ENCODE assay signal across 11 cellular contexts in genomic region chr1:206715120-206715519, GRCh38. TPM values are rescaled to one million over a fixed set of nuclear protein-coding genes. Genes with fewer than 3 reads are reported as not detected.
DNase-seq lines count a peak whose midpoint lies in the region; ATAC-seq and TF ChIP-seq lines count a peak whose summit lies in the region.
"Had no signal": no experiment of that assay in that cellular context is flagged by ENCODE, and none has a peak within 500 bp of the region (broad histone marks: within the 10 kb centered on the region; RNA-seq: fewer than 3 reads in every experiment).

No MANE protein-coding gene starts in this region.

- H4K20me1 ChIP-seq in GM23248 (ENCODE audit: insufficient read depth): peaks cover 9% of the 10 kb centered on the region; the same call in 1 of the 2 replicates
- H4K20me1 ChIP-seq in smooth muscle cell (ENCODE audit: low read depth): peaks cover 100% of the 10 kb centered on the region

- 0 out of 2 replicates have a peak, but pooled peaks cover 3% of the 10 kb centered on the region for H3K36me3 ChIP-seq in GM23248 (ENCODE audit: low read depth)
- no peaks in the 10 kb centered on the region for H3K36me3 ChIP-seq in right atrium auricular region
- no peaks in the 10 kb centered on the region for H3K36me3 ChIP-seq in smooth muscle cell (ENCODE audit: low read depth)

- in situ Hi-C loops in GM23248 (cut with MboI): no loop called here

- H2AFZ ChIP-seq in GM23248 (no peak overlapping the region), smooth muscle cell (ENCODE audit: low read depth) (no peak overlapping the region)

- no peaks in the 10 kb centered on the region for H3K27me3 Mint-ChIP-seq in T-helper 17 cell

- peaks cover 74% of the 10 kb centered on the region for H3K4me1 Mint-ChIP-seq in T-helper 17 cell

- H3K9me3 ChIP-seq in GM23248 (ENCODE audit: low read depth): no peaks in the 10 kb centered on the region
- H3K9me3 ChIP-seq in T-helper 17 cell (ENCODE audit: control insufficient read depth, low read length, poor library complexity, severe bottlenecking): no peaks in the 10 kb centered on the region
- no peaks in the 10 kb centered on the region for H3K9me3 ChIP-seq in right atrium auricular region
- no peaks in the 10 kb centered on the region for H3K9me3 ChIP-seq in smooth muscle cell (replicated peaks; ENCODE audit: low read depth)

- no peaks in the 10 kb centered on the region for H3K27me3 ChIP-seq in GM23248 (replicated peaks; ENCODE audit: insufficient read depth)
- H3K27me3 ChIP-seq in right atrium auricular region: no peaks in the 10 kb centered on the region
- no peaks in the 10 kb centered on the region for H3K27me3 ChIP-seq in smooth muscle cell (ENCODE audit: low read depth)

- peak overlapping the region; percentile 99 for H3K27ac Mint-ChIP-seq in T-helper 17 cell
- H3K27ac Mint-ChIP-seq: endodermal cell had no signal

- TF ChIP-seq CTCF in right atrium auricular region (IDR thresholded peaks at IDR 0.05) (no peak), smooth muscle cell (IDR thresholded peaks at IDR 0.05; ENCODE audit: borderline replicate concordance, insufficient read depth, poor library complexity, severe bottlenecking) (no peak)

- no peak for DNase-seq in GM23248
- DNase-seq in T-helper 17 cell: no peak
- DNase-seq in right atrium auricular region (ENCODE audit: low spot score): no peak
- no peak for DNase-seq in smooth muscle cell (lab: John Stamatoyannopoulos, UW; ENCODE audit: unreplicated experiment)
- no peak for DNase-seq in NK-92 treated with Interleukin-12 subunit alpha and Interleukin-12 subunit beta, amount 100 ng/mL, for 24 hours (lab: John Stamatoyannopoulos, UW)
- DNase-seq: endodermal cell, NCI-H2081 treated with DMSO at 0.1 percent for 48 hours had no signal

- ATAC-seq in T-helper 17 cell (no peak), HG02938 (IDR thresholded peaks at IDR 0.05; ENCODE audit: unreplicated experiment) (no peak), HG03108 (IDR thresholded peaks at IDR 0.05; ENCODE audit: unreplicated experiment) (no peak)

- H3K4me3 ChIP-seq in GM23248 (0 out of 2 replicates have a peak overlapping the region, but pooled peaks have one; percentile 22), right atrium auricular region (no peak overlapping the region), smooth muscle cell (no peak overlapping the region)

- H3K4me2 ChIP-seq in GM23248 (ENCODE audit: unreplicated experiment): peak overlapping the region; percentile 68
- peak overlapping the region; percentile 77 for H3K4me2 ChIP-seq in smooth muscle cell

- no peaks in the 10 kb centered on the region for H3K9me2 ChIP-seq in GM23248 (ENCODE audit: insufficient read depth)

- H3K27ac ChIP-seq in GM23248: peak overlapping the region; percentile 83
- peak overlapping the region; percentile 58 to 75 for H3K27ac ChIP-seq in right atrium auricular region
- H3K27ac ChIP-seq in smooth muscle cell (ENCODE audit: low read depth): peak overlapping the region; percentile 79

- WGBS in GM23248 (ENCODE audit: low coverage in 1 of 2, low lambda C conversion rate in 2 of 2, missing lambda C conversion rate in 2 of 2), 2 experiments: 93 to 97% methylated on average over 4 of the region's 4 CpGs
- WGBS in smooth muscle cell (ENCODE audit: low lambda C conversion rate): 93% methylated on average over 4 of the region's 4 CpGs

- H3K4me1 ChIP-seq in GM23248 (ENCODE audit: insufficient read depth) (peaks cover 46% of the 10 kb centered on the region), right atrium auricular region (peaks cover 0 to 92% of the 10 kb centered on the region in 2 donors), smooth muscle cell (ENCODE audit: low read depth) (peaks cover 6% of the 10 kb centered on the region)

- H3K4me3 Mint-ChIP-seq in T-helper 17 cell: peak overlapping the region; percentile 56
- H3K4me3 Mint-ChIP-seq: endodermal cell had no signal

- peaks cover 100% of the 10 kb centered on the region for H3K79me2 ChIP-seq in GM23248 (ENCODE audit: insufficient read depth)
- peaks cover 100% of the 10 kb centered on the region for H3K79me2 ChIP-seq in smooth muscle cell (ENCODE audit: low read depth)

- H3K36me3 Mint-ChIP-seq in T-helper 17 cell (ENCODE audit: low read depth): peaks cover 3% of the 10 kb centered on the region

- H3F3A ChIP-seq in GM23248 (ENCODE audit: insufficient read depth) (peaks cover 50% of the 10 kb centered on the region), smooth muscle cell (ENCODE audit: low read depth) (no peaks in the 10 kb centered on the region)

- peak overlapping the region; percentile 47 for H3K9ac ChIP-seq in GM23248
- H3K9ac ChIP-seq in smooth muscle cell (ENCODE audit: low read depth): no peak overlapping the region

RNA-seq across cellular contexts. Expression of gene MAPKAPK2, which starts 30.4 kb away (rescaled TPM):
- total RNA-seq in GM23248 (2014; rRNA removed; shearing (Covaris generic)): 50.6 and 63.3 TPM in 2 replicates
- polyA plus RNA-seq in GM23248 (2016; fragmentation: Nextera tagmentation; extraction: Ambion mirVana) (7.5 and 8.8 TPM in 2 replicates), smooth muscle cell (14.3 and 16.9 TPM in 2 replicates)
- total RNA-seq in T-helper 17 cell (100 to 1,000 TPM; 181 to 182 TPM), right atrium auricular region (100 to 1,000 TPM; 136 to 158 TPM), smooth muscle cell (36.0 and 40.9 TPM in 2 replicates)

RNA-seq across cellular contexts. Expression of gene IL19, which starts 55.5 kb away (rescaled TPM):
- total RNA-seq in GM23248 (2014; rRNA removed; shearing (Covaris generic)): not detected in 2 replicates
- not detected in 2 replicates for polyA plus RNA-seq in GM23248 (2016; fragmentation: Nextera tagmentation; extraction: Ambion mirVana)
- total RNA-seq in T-helper 17 cell: not detected
- not detected for total RNA-seq in right atrium auricular region
- not detected in 2 replicates for total RNA-seq in smooth muscle cell
- polyA plus RNA-seq in smooth muscle cell: 0.35 and 0.52 TPM in 2 replicates
- total RNA-seq: Daoy, endodermal cell, myocyte had no signal

RNA-seq across cellular contexts. Expression of gene IL10, which starts 57.2 kb away (rescaled TPM):
- not detected in 2 replicates for total RNA-seq in GM23248 (2014; rRNA removed; shearing (Covaris generic))
- polyA plus RNA-seq in GM23248 (2016; fragmentation: Nextera tagmentation; extraction: Ambion mirVana) (not detected in 2 replicates), smooth muscle cell (1.2 and 2.8 TPM in 2 replicates)
- total RNA-seq in T-helper 17 cell (under 1 TPM; 0.20 to 0.76 TPM), right atrium auricular region (1 to 10 TPM in 1 of 2 donors, under 1 TPM in 1; 0.93 to 3.1 TPM), smooth muscle cell (0.36 and 2.2 TPM in 2 replicates)
- total RNA-seq: Daoy, endodermal cell, myocyte had no signal
